ENCODE assay signal across 20 cellular contexts in the genomic region with DNA sequence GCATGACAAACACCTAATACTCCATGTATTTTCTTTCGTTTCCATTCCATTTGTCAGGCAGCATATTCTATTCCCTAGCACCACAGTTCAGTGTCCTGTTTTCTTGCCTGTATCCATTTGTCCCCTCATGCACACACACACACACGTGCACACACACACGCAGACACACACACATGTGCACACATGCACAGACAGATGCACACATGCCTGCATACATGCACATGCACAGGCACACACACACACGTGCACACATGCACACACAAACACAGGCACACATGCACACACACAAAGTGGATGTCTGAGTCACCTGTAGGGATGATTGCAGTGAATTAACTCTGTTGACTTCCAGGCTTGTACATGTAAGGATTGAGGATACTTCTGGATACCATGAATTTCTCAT.
A peak's percentile ranks its signal among the peaks of the same experiment; 100 is the strongest.
DNase-seq lines count a peak whose midpoint lies in the region; ATAC-seq, FAIRE-seq and TF ChIP-seq lines count a peak whose summit lies in the region.
"Had no signal": no experiment of that assay in that cellular context is flagged by ENCODE, and none has a peak within 500 bp of the region (broad histone marks: within the 10 kb centered on the region; RNA-seq: fewer than 3 reads in every experiment).

No MANE protein-coding gene starts in this region.

- CTCF ChIA-PET in HepG2 (lab: Yijun Ruan, JAX; ENCODE audit: low intra/inter-chr PET ratio, low total read pairs): no interaction called here
- CTCF ChIA-PET in H1 (lab: Charles Lee; ENCODE audit: partially characterized antibody): no interaction called here

- no peak overlapping the region for H2BK20ac ChIP-seq in H1 (ENCODE audit: low read length)

- H2AK5ac ChIP-seq in H1 (ENCODE audit: low read depth, low read length): no peak overlapping the region
- H2AK5ac ChIP-seq in neuronal stem cell (ENCODE audit: low read depth, low read length): no peak overlapping the region

- TF ChIP-seq CTCF in HepG2 (CRISPR knock-in tag; IDR thresholded peaks at IDR 0.05): no peak
- no peak for TF ChIP-seq CTCF in right lobe of liver (IDR thresholded peaks at IDR 0.05)
- TF ChIP-seq CTCF in H1 (IDR thresholded peaks at IDR 0.05; ENCODE audit: control extremely low read depth in 1 of 3, insufficient read depth in 1 of 3, low read depth in 1 of 3, low read length in 3 of 3): no peak

- H3K4me2 ChIP-seq in HepG2 (ENCODE audit: low read depth, low read length) (no peak overlapping the region), H1 (ENCODE audit: insufficient read depth in 1 of 2, low read depth in 2 of 2, low read length in 2 of 2) (no peak overlapping the region), neuronal stem cell (ENCODE audit: insufficient read depth, low read length, poor library complexity, severe bottlenecking) (no peak overlapping the region)

- H3K18ac ChIP-seq in H1 (ENCODE audit: extremely low read depth, low read length): no peak overlapping the region
- peak overlapping the region; percentile 60 for H3K18ac ChIP-seq in neuronal stem cell (ENCODE audit: low read length)

- H2BK120ac ChIP-seq in H1 (replicated peaks; ENCODE audit: low read depth, low read length) (no peak overlapping the region), neuronal stem cell (ENCODE audit: low read depth, low read length) (no peak overlapping the region)

- FAIRE-seq in HepG2 (lab: Jason Lieb, UNC) (no peak), H1 (lab: Jason Lieb, UNC) (no peak)
- FAIRE-seq: G401.6, GM12892 had no signal

- H3K27me3 Mint-ChIP-seq in T-helper 2 cell treated with Interferon-gamma antibody and Interleukin-4, amounts not matched to agents 5 μg/mL and 100 μg/mL, for 36 hours (ENCODE audit: low read depth): peaks cover 12% of the 10 kb centered on the region

- peaks cover 3% of the 10 kb centered on the region for H3K4me1 Mint-ChIP-seq in T-helper 2 cell treated with Interferon-gamma antibody and Interleukin-4, amounts not matched to agents 5 μg/mL and 100 μg/mL, for 36 hours (ENCODE audit: low read depth)
- H3K4me1 Mint-ChIP-seq: CD4-positive, alpha-beta memory T cell had no signal

- H3K27me3 ChIP-seq in HepG2 (ENCODE audit: control insufficient read depth in 1 of 2, insufficient read depth in 2 of 2, low read length in 2 of 2) (peaks cover 0 to 1% of the 10 kb centered on the region in 2 experiments; a peak in 2 of 5 replicates), right lobe of liver (no peaks in the 10 kb centered on the region), H1 (replicated peaks in 1 of 4; ENCODE audit: control insufficient read depth in 3 of 4, extremely low read depth in 1 of 4, insufficient read depth in 3 of 4, low read length in 3 of 4) (no peaks in the 10 kb centered on the region), neuronal stem cell (ENCODE audit: control insufficient read depth in 3 of 3, insufficient read depth in 3 of 3, low read depth in 1 of 3, low read length in 3 of 3) (no peaks in the 10 kb centered on the region)

- H3K23ac ChIP-seq in H1 (ENCODE audit: insufficient read length): no peak overlapping the region
- peak overlapping the region; percentile 28 for H3K23ac ChIP-seq in neuronal stem cell (ENCODE audit: low read depth, low read length, poor library complexity)

- H3K27ac ChIP-seq in HepG2 (ENCODE audit: extremely low read length, insufficient read depth, low read length) (no peak overlapping the region), right lobe of liver (no peak overlapping the region), H1 (ENCODE audit: low read depth, low read length) (no peak overlapping the region), neuronal stem cell (replicated peaks; ENCODE audit: low read length) (no peak overlapping the region)
- H3K27ac ChIP-seq: 22Rv1 had no signal

- H3K56ac ChIP-seq in H1 (replicated peaks; ENCODE audit: insufficient read length, low read depth, low read length): no peak overlapping the region

- TF ChIP-seq EP300 in HepG2 (IDR thresholded peaks at IDR 0.05; ENCODE audit: low read depth in 2 of 2, low read length in 2 of 2): no peak
- no peak for TF ChIP-seq EP300 in HepG2 (CRISPR knock-in tag; IDR thresholded peaks at IDR 0.05; ENCODE audit: borderline replicate concordance)
- no peak for TF ChIP-seq EP300 in H1 (IDR thresholded peaks at IDR 0.05; ENCODE audit: borderline replicate concordance in 1 of 2, low read depth in 2 of 2, low read length in 2 of 2)

- no peak overlapping the region for H3K27ac Mint-ChIP-seq in T-helper 2 cell treated with Interferon-gamma antibody and Interleukin-4, amounts not matched to agents 5 μg/mL and 100 μg/mL, for 36 hours
- H3K27ac Mint-ChIP-seq: CD4-positive, alpha-beta memory T cell; H9; HFFc6 had no signal

- H2BK12ac ChIP-seq in H1 (ENCODE audit: low read depth, low read length) (no peak overlapping the region), neuronal stem cell (ENCODE audit: low read length) (no peak overlapping the region)

- no peak overlapping the region for H3K4me3 Mint-ChIP-seq in T-helper 2 cell treated with Interferon-gamma antibody and Interleukin-4, amounts not matched to agents 5 μg/mL and 100 μg/mL, for 36 hours
- H3K4me3 Mint-ChIP-seq: CD4-positive, alpha-beta memory T cell; H9; HFFc6 had no signal

- no peaks in the 10 kb centered on the region for H3K23me2 ChIP-seq in H1 (ENCODE audit: low read depth, low read length)

- 0% methylated on average over 4 of the region's 4 CpGs for WGBS in HepG2 (ENCODE audit: low lambda C conversion rate)
- 61% methylated on average over 4 of the region's 4 CpGs for WGBS in right lobe of liver (ENCODE audit: insufficient coverage, low coverage, low lambda C conversion rate, missing lambda C conversion rate)
- 85% methylated on average over 4 of the region's 4 CpGs; no CpG with 5 or more reads in 1 of the 2 experiments for WGBS in H1 (ENCODE audit: extremely low coverage in 1 of 2, insufficient coverage in 1 of 2, insufficient read length in 1 of 2, insufficient replicate concordance in 2 of 2, low coverage in 1 of 2, low lambda C conversion rate in 2 of 2, missing lambda C conversion rate in 1 of 2), 2 experiments
- WGBS in neuronal stem cell (ENCODE audit: extremely low coverage in 2 of 2, insufficient read length in 2 of 2, insufficient replicate concordance in 1 of 2), 2 donors: no CpG with 5 or more reads among the region's 4 CpGs

- intact Hi-C loops in HepG2 (cut with micrococcal nuclease; ENCODE audit: unreplicated experiment) (no loop called here), right lobe of liver (cut with DNase I) (no loop called here)

- H3K14ac ChIP-seq in H1 (ENCODE audit: insufficient read length) (no peak overlapping the region), neuronal stem cell (ENCODE audit: low read length) (peak overlapping the region; percentile 89)

- in situ Hi-C loops in HepG2 (cut with HindIII; ENCODE audit: extremely low pct_ligation_motif_present, low pct_unique_long_range_greater_than_20kb): no loop called here

- H4K8ac ChIP-seq in H1 (ENCODE audit: extremely low read depth, insufficient read depth, low read length) (no peak overlapping the region), neuronal stem cell (ENCODE audit: low read depth, low read length) (no peak overlapping the region)

- BruUV-seq in HepG2 (replicated peaks; lab: Mats Ljungman, UMichigan): no TSS peak

- no peaks in the 10 kb centered on the region for H3K79me2 ChIP-seq in HepG2 (ENCODE audit: insufficient read depth, low read length)
- no peaks in the 10 kb centered on the region for H3K79me2 ChIP-seq in H1 (ENCODE audit: control insufficient read depth in 1 of 2, insufficient read depth in 2 of 2, low read length in 2 of 2)

- H3K4ac ChIP-seq in H1 (replicated peaks; ENCODE audit: insufficient read length, low read depth, low read length) (no peak overlapping the region), neuronal stem cell (ENCODE audit: low read length) (no peak overlapping the region)

- H4K91ac ChIP-seq in H1 (replicated peaks; ENCODE audit: insufficient read length, low read length) (peak overlapping the region; percentile 39), neuronal stem cell (ENCODE audit: low read depth, low read length, poor library complexity) (no peak overlapping the region)

- H2BK15ac ChIP-seq in H1 (ENCODE audit: low read length) (peak overlapping the region; percentile 85; the same call in 1 of the 2 replicates), neuronal stem cell (ENCODE audit: low read length) (no peak overlapping the region)

- H3K9me3 ChIP-seq in HepG2 (ENCODE audit: low read length) (no peaks in the 10 kb centered on the region), right lobe of liver (no peaks in the 10 kb centered on the region), H1 (ENCODE audit: insufficient read depth in 2 of 2, low read depth in 1 of 2, low read length in 1 of 2) (0 out of 4 replicates have a peak, but pooled peaks cover 0 to 2% of the 10 kb centered on the region in 2 experiments), neuronal stem cell (replicated peaks in 1 of 2; ENCODE audit: control insufficient read depth in 2 of 2, insufficient read depth in 1 of 2, low read depth in 1 of 2, low read length in 2 of 2) (peaks cover 0 to 2% of the 10 kb centered on the region in 2 donors)

- no peak for ATAC-seq in HepG2
- no peak for ATAC-seq in right lobe of liver
- ATAC-seq: HCT116 had no signal

- no peaks in the 10 kb centered on the region for H3K79me1 ChIP-seq in H1 (ENCODE audit: low read depth, low read length)
- H3K79me1 ChIP-seq in neuronal stem cell (ENCODE audit: low read depth, low read length): no peaks in the 10 kb centered on the region

- H3K4me1 ChIP-seq in HepG2 (ENCODE audit: insufficient read depth, low read length) (no peaks in the 10 kb centered on the region), right lobe of liver (no peaks in the 10 kb centered on the region), H1 (replicated peaks in 1 of 4; ENCODE audit: control insufficient read depth in 3 of 4, insufficient read depth in 4 of 4, low read length in 3 of 4) (no peaks in the 10 kb centered on the region), neuronal stem cell (ENCODE audit: control insufficient read depth in 2 of 2, insufficient read depth in 1 of 2, low read depth in 1 of 2, low read length in 2 of 2) (no peaks in the 10 kb centered on the region)

- POLR2A ChIA-PET in HepG2 (lab: Yijun Ruan, JAX): no interaction called here
- POLR2A ChIA-PET in H1 (lab: Charles Lee; ENCODE audit: partially characterized antibody): interaction anchor here (0.7 kb wide), 1 partner anchor 11 kb away, joined by 3 read pairs; no protein-coding TSS in a partner anchor

- H3K4me3 ChIP-seq in HepG2 (replicated peaks in 1 of 3; ENCODE audit: insufficient read depth in 1 of 3, low read depth in 2 of 3, low read length in 3 of 3) (no peak overlapping the region), right lobe of liver (no peak overlapping the region), H1 (ENCODE audit: extremely low read depth in 1 of 4, insufficient read depth in 2 of 4, low read depth in 3 of 4, low read length in 4 of 4) (no peak overlapping the region), neuronal stem cell (ENCODE audit: low read length in 2 of 2) (peak overlapping the region in 1 of 2 donors; percentile 2)

- H2BK5ac ChIP-seq in H1 (ENCODE audit: low read depth, low read length): no peak overlapping the region
- H2BK5ac ChIP-seq in neuronal stem cell (ENCODE audit: low read length): no peak overlapping the region

- H2AFZ ChIP-seq in HepG2 (ENCODE audit: low read length): no peak overlapping the region
- no peak overlapping the region for H2AFZ ChIP-seq in H1 (ENCODE audit: low read length)
- H2AFZ ChIP-seq in neuronal stem cell (ENCODE audit: low read length): no peak overlapping the region

- no peaks in the 10 kb centered on the region for H4K20me1 ChIP-seq in HepG2 (ENCODE audit: insufficient read depth, low read length)
- peaks cover 0 to 2% of the 10 kb centered on the region in 2 experiments for H4K20me1 ChIP-seq in H1 (replicated peaks in 1 of 2; ENCODE audit: control insufficient read depth in 1 of 2, insufficient read depth in 2 of 2, low read length in 2 of 2)

- no peaks in the 10 kb centered on the region for H3K36me3 ChIP-seq in HepG2 (replicated peaks in 1 of 2; ENCODE audit: control insufficient read depth in 1 of 2, insufficient read depth in 2 of 2, low read length in 2 of 2)
- no peaks in the 10 kb centered on the region for H3K36me3 ChIP-seq in right lobe of liver
- H3K36me3 ChIP-seq in H1 (ENCODE audit: control insufficient read depth in 2 of 4, insufficient read depth in 4 of 4, low read length in 3 of 4): no peaks in the 10 kb centered on the region
- H3K36me3 ChIP-seq in neuronal stem cell (replicated peaks in 1 of 2; ENCODE audit: control insufficient read depth in 2 of 2, insufficient read depth in 2 of 2, low read length in 2 of 2): no peaks in the 10 kb centered on the region

- no peak overlapping the region for H3K9ac ChIP-seq in HepG2 (ENCODE audit: insufficient read depth, low read depth, low read length)
- H3K9ac ChIP-seq in H1 (replicated peaks in 1 of 4; ENCODE audit: extremely low read depth in 1 of 4, low read depth in 3 of 4, low read length in 3 of 4): no peak overlapping the region
- no peak overlapping the region for H3K9ac ChIP-seq in neuronal stem cell (ENCODE audit: low read depth, low read length, poor library complexity)

- TF ChIP-seq RAD21 in HepG2 (CRISPR knock-in tag; IDR thresholded peaks at IDR 0.05) (no peak), H1 (IDR thresholded peaks at IDR 0.05 in 1 of 2, conservative IDR thresholded peaks at IDR 0.05 in 1 of 2; ENCODE audit: low read depth in 2 of 2, low read length in 2 of 2) (no peak)

- no peak for TF ChIP-seq POLR2A in HepG2 (IDR thresholded peaks at IDR 0.05; ENCODE audit: insufficient read depth in 1 of 2, low read depth in 2 of 2, low read length in 2 of 2)
- no peak for TF ChIP-seq POLR2A in right lobe of liver (IDR thresholded peaks at IDR 0.05)
- TF ChIP-seq POLR2A in H1 (IDR thresholded peaks at IDR 0.05; ENCODE audit: control extremely low read depth in 1 of 2, low read depth in 2 of 2, low read length in 2 of 2): no peak

- H3K9me3 Mint-ChIP-seq in T-helper 2 cell treated with Interferon-gamma antibody and Interleukin-4, amounts not matched to agents 5 μg/mL and 100 μg/mL, for 36 hours: peaks cover 3% of the 10 kb centered on the region
- H3K9me3 Mint-ChIP-seq: HFFc6 had no signal

- H3K36me3 Mint-ChIP-seq in T-helper 2 cell treated with Interferon-gamma antibody and Interleukin-4, amounts not matched to agents 5 μg/mL and 100 μg/mL, for 36 hours (ENCODE audit: low read depth): no peaks in the 10 kb centered on the region
- H3K36me3 Mint-ChIP-seq: CD4-positive, alpha-beta memory T cell had no signal

- no peak overlapping the region for H4K5ac ChIP-seq in H1 (ENCODE audit: insufficient read length, low read depth, low read length)

- DNase-seq in HepG2 (ENCODE audit: low spot score) (no peak), right lobe of liver (no peak), H1 (ENCODE audit: low read depth in 1 of 2, low spot score in 2 of 2) (no peak), neuronal stem cell (ENCODE audit: low spot score) (no peak), HuH-7.5 (ENCODE audit: low spot score) (no peak), iPS-NIHi11 (ENCODE audit: low spot score) (no peak), NCI-H187 (lab: John Stamatoyannopoulos, UW) (no peak)
- DNase-seq in T-helper 2 cell treated with Interferon-gamma antibody and Interleukin-4, amounts not matched to agents 5 μg/mL and 100 μg/mL, for 36 hours (ENCODE audit: low spot score): no peak
- DNase-seq: C1 segment of cervical spinal cord; Calu3; CD4-positive, alpha-beta memory T cell; COR-L47; DMS153; DND-41; H9; HFFc6 had no signal
